ENCODE assay signal across 23 cellular contexts in genomic region chr6:106347219-106347618, GRCh38.
"Had no signal": no experiment of that assay in that cellular context is flagged by ENCODE, and none has a peak within 500 bp of the region (broad histone marks: within the 10 kb centered on the region; RNA-seq: fewer than 3 reads in every experiment).

No MANE protein-coding gene starts in this region.

- DNase-seq: activated B cell treated with CpG ODN at 0.5 μM for 24 hours; activated CD4-positive, alpha-beta T cell treated with anti-CD3 and anti-CD28 coated beads for 36 hours; activated CD4-positive, alpha-beta T cell treated with anti-CD3 and anti-CD28 coated beads, Interleukin-2, amount 50 U/mL, for 48 hours; activated effector memory CD4-positive, alpha-beta T cell treated with Interleukin-2 at 50 U/mL for 16 hours; activated naive CD4-positive, alpha-beta T cell treated with anti-CD3 and anti-CD28 coated beads for 36 hours; activated naive CD8-positive, alpha-beta T cell treated with anti-CD3 and anti-CD28 coated beads, Interleukin-2, amount 10 ng/mL, durations not matched to agents 7 days and 5 days; activated T-cell treated with anti-CD3 and anti-CD28 coated beads, Interleukin-2, amount 50 U/mL, for 48 hours; amygdala; cerebellar nuclear complex; cortex of kidney; head of caudate nucleus; hypothalamus; midbrain; natural killer cell; spleen; stimulated activated CD4-positive, alpha-beta T cell treated with anti-CD3 and anti-CD28 coated beads, Interleukin-4, amount 100 ng/mL, for 1 hour; stimulated activated naive CD4-positive, alpha-beta T cell treated with Interleukin-2 at 50 U/mL for 16 hours had no signal

- H3K27ac ChIP-seq: epithelial cell of prostate, gastroesophageal sphincter, prostate gland, spleen, thoracic aorta, vagina had no signal

- H3K9me3 ChIP-seq: gastroesophageal sphincter, prostate gland, thoracic aorta, vagina had no signal

- H3K36me3 ChIP-seq: gastroesophageal sphincter, prostate gland, spleen, thoracic aorta, vagina had no signal

- H3K27me3 ChIP-seq: gastroesophageal sphincter, vagina had no signal

- H3K4me1 ChIP-seq: gastroesophageal sphincter, prostate gland, spleen, vagina had no signal

- FAIRE-seq: islet of Langerhans had no signal

- H3K4me3 ChIP-seq: gastroesophageal sphincter, prostate gland, spleen, thoracic aorta, vagina had no signal
